Comparison of ENCODE assay signal across 10 cellular contexts in the genomic region with DNA sequence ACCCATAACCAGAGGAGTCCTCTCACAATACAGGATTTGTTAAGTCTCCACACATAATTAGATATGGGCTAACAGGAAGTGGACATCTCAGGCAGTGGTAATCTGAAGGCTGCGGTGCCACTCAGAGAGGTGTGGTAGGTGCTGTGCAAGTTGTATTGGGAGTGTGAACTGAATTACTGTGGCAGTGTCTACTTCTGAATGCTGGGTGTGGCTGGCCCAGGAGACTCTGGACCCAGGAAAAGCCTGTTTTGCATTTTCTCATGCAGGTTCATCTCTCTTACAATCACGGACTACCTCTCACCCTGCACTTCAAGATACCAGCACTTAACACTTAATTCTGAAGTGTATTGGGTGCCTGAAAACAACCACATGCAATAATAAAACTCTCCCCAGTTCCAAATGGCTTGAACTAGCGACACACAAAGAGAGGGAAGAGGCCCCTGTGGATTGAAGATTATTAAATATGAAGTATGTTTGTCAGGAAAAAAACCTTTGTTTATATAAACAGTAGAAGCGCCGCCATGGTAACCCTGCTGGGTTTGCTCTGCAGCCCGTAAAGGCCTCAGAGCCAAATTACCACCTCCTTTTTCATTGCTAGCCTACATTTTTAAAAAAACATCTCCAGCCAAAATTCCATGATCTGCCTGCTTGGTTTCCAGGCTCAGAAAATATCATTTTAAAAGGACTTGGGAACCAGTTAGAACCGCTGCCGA.
A peak's percentile ranks its signal among the peaks of the same experiment; 100 is the strongest.
DNase-seq lines count a peak whose midpoint lies in the region; ATAC-seq, FAIRE-seq and TF ChIP-seq lines count a peak whose summit lies in the region.
"Had no signal": no experiment of that assay in that cellular context is flagged by ENCODE, and none has a peak within 500 bp of the region (broad histone marks: within the 10 kb centered on the region; RNA-seq: fewer than 3 reads in every experiment).

No MANE protein-coding gene starts in this region.

- ATAC-seq in pancreas: peak; percentile 18 to 55 (median 30)
- ATAC-seq in HG02623 (IDR thresholded peaks at IDR 0.05; ENCODE audit: unreplicated experiment): no peak
- ATAC-seq in HG02981 (IDR thresholded peaks at IDR 0.05; ENCODE audit: unreplicated experiment): no peak

- no peak for TF ChIP-seq POLR2A in esophagus squamous epithelium (IDR thresholded peaks at IDR 0.05)

- POLR2A ChIA-PET in Caco-2 (lab: Charles Lee): no interaction called here

- H3K36me3 Mint-ChIP-seq in Caco-2 (ENCODE audit: insufficient read depth, unreplicated experiment): peaks cover 26% of the 10 kb centered on the region

- peak in 1 of 2 experiments; percentile 57 for DNase-seq in Caco-2
- DNase-seq in NCI-H69 (lab: John Stamatoyannopoulos, UW): peak; percentile 25
- no peak for DNase-seq in esophagus squamous epithelium (lab: John Stamatoyannopoulos, UW)
- peak in 3 of 6 donors; percentile 36 to 59 (median 51) for DNase-seq in pancreas
- no peak for DNase-seq in mesenteric fat pad (ENCODE audit: low spot score)
- DNase-seq in effector memory CD4-positive, alpha-beta T cell: no peak
- DNase-seq: NCI-H1930 had no signal

- no peaks in the 10 kb centered on the region for H3K36me3 ChIP-seq in Caco-2 (ENCODE audit: control insufficient read depth, insufficient read depth, low read length)
- no peaks in the 10 kb centered on the region for H3K36me3 ChIP-seq in esophagus squamous epithelium
- H3K36me3 ChIP-seq in pancreas: no peaks in the 10 kb centered on the region
- H3K36me3 ChIP-seq in effector memory CD4-positive, alpha-beta T cell (ENCODE audit: control insufficient read depth, insufficient read depth, low read length): no peaks in the 10 kb centered on the region
- H3K36me3 ChIP-seq: cardiac muscle cell had no signal

- no TSS peak for BruUV-seq in Caco-2 (replicated peaks; lab: Mats Ljungman, UMichigan)

- H3K27ac ChIP-seq in esophagus squamous epithelium: peak overlapping the region; percentile 59 to 88 (median 84)
- H3K27ac ChIP-seq in pancreas: peak overlapping the region in 3 of 4 donors; percentile 25 to 63 (median 51)
- no peak overlapping the region for H3K27ac ChIP-seq in effector memory CD4-positive, alpha-beta T cell (ENCODE audit: insufficient read depth, low read length, poor library complexity, severe bottlenecking)
- H3K27ac ChIP-seq: cardiac muscle cell had no signal

- no peaks in the 10 kb centered on the region for H3K27me3 Mint-ChIP-seq in Caco-2 (ENCODE audit: insufficient read depth, unreplicated experiment)

- peak overlapping the region; percentile 42 for H3K27ac Mint-ChIP-seq in Caco-2 (ENCODE audit: unreplicated experiment)

- 27 to 31% methylated on average over 7 to 8 of the region's 8 CpGs for WGBS in esophagus squamous epithelium, 2 donors
- 41 to 42% methylated on average over 8 of the region's 8 CpGs for WGBS in pancreas, 2 donors

- intact Hi-C loops in Caco-2 (cut with micrococcal nuclease; ENCODE audit: unreplicated experiment): loop anchor here (5.0 kb wide), 1 partner anchor 367 kb away; no protein-coding TSS in a partner anchor
- intact Hi-C loops in esophagus squamous epithelium (cut with DNase I): loop anchor here (5.0 to 10.0 kb wide), 3 partner anchors 125 to 297 kb away; partner anchors contain the start of gene ANTXR1
- intact Hi-C loops in pancreas (cut with DNase I): loop anchor here (5.0 to 10.0 kb wide), 3 partner anchors 282 to 287 kb away; no protein-coding TSS in a partner anchor

- no peak overlapping the region for H3K4me3 Mint-ChIP-seq in Caco-2 (ENCODE audit: unreplicated experiment)

- H3K9me3 ChIP-seq in Caco-2 (no peaks in the 10 kb centered on the region), esophagus squamous epithelium (no peaks in the 10 kb centered on the region), pancreas (no peaks in the 10 kb centered on the region)
- H3K9me3 ChIP-seq in effector memory CD4-positive, alpha-beta T cell (ENCODE audit: control insufficient read depth, low read length): no peaks in the 10 kb centered on the region

- no peak for FAIRE-seq in pancreas (lab: Jason Lieb, UNC)

- H3K27me3 ChIP-seq in Caco-2 (replicated peaks; ENCODE audit: control insufficient read depth, insufficient read depth, low read length) (no peaks in the 10 kb centered on the region), esophagus squamous epithelium (peaks cover 0 to 24% (median 0%) of the 10 kb centered on the region in 4 donors), pancreas (no peaks in the 10 kb centered on the region)
- H3K27me3 ChIP-seq in effector memory CD4-positive, alpha-beta T cell (replicated peaks; ENCODE audit: control insufficient read depth, insufficient read depth, low read length, poor library complexity, severe bottlenecking): peaks cover 7% of the 10 kb centered on the region

- H3K9me3 Mint-ChIP-seq in Caco-2 (ENCODE audit: unreplicated experiment): no peaks in the 10 kb centered on the region

- H3K4me1 ChIP-seq in Caco-2 (peaks cover 17% of the 10 kb centered on the region; the same call in 1 of the 2 replicates), esophagus squamous epithelium (peaks cover 34 to 56% (median 36%) of the 10 kb centered on the region in 3 donors), pancreas (peaks cover 8 to 21% (median 19%) of the 10 kb centered on the region in 3 donors)
- H3K4me1 ChIP-seq in effector memory CD4-positive, alpha-beta T cell (ENCODE audit: control insufficient read depth, insufficient read depth, low read length, poor library complexity, severe bottlenecking): peaks cover 18% of the 10 kb centered on the region

- H3K4me1 Mint-ChIP-seq in Caco-2 (ENCODE audit: low read depth, unreplicated experiment): peaks cover 12% of the 10 kb centered on the region

- TF ChIP-seq CTCF in Caco-2 (IDR thresholded peaks at IDR 0.05; ENCODE audit: insufficient read depth in 1 of 2, low read depth in 1 of 2, low read length in 1 of 2, severe bottlenecking in 1 of 2, unreplicated experiment in 1 of 2) (no peak), esophagus squamous epithelium (IDR thresholded peaks at IDR 0.05) (no peak), pancreas (IDR thresholded peaks at IDR 0.05) (no peak)

- H3K4me3 ChIP-seq in Caco-2 (ENCODE audit: low read depth, low read length) (no peak overlapping the region), esophagus squamous epithelium (no peak overlapping the region), pancreas (no peak overlapping the region)
- no peak overlapping the region for H3K4me3 ChIP-seq in effector memory CD4-positive, alpha-beta T cell (ENCODE audit: insufficient read depth, low read depth, low read length, poor library complexity, severe bottlenecking)
- H3K4me3 ChIP-seq: cardiac muscle cell had no signal

- CTCF ChIA-PET in Caco-2 (lab: Charles Lee): interaction anchor here (0.6 kb wide), 1 partner anchor 26 kb away, joined by 6 read pairs; no protein-coding TSS in a partner anchor

Comparison
In these comparisons a context has a peak if more than half of its experiments do, and no peak if none do; other contexts are left out.
1. ATAC-seq: peak in pancreas (4 of 4); none in HG02623 (single experiment) and HG02981 (single experiment).